8 cellular contexts compared by ENCODE assay signal in genomic region chr13:77751513-77752456, GRCh38. TPM values are rescaled to one million over a fixed set of nuclear protein-coding genes. Genes with fewer than 3 reads are reported as not detected.
DNase-seq lines count a peak whose midpoint lies in the region; ATAC-seq, FAIRE-seq and TF ChIP-seq lines count a peak whose summit lies in the region.

No MANE protein-coding gene starts in this region.

- no peaks in the 10 kb centered on the region for H3K36me3 ChIP-seq in upper lobe of right lung

- DNase-seq in NCI-H2029 (lab: John Stamatoyannopoulos, UW) = peak; percentile 2
- peak; percentile 56 for DNase-seq in activated CD4-positive, alpha-beta T cell treated with anti-CD3 and anti-CD28 coated beads for 48 hours
- DNase-seq in middle frontal gyrus (ENCODE audit: extremely low spot score, low spot score) = peak; percentile 61
- no peak for DNase-seq in upper lobe of right lung

- ATAC-seq in GM18511 (IDR thresholded peaks at IDR 0.05; ENCODE audit: unreplicated experiment) (peak; percentile 86), HG02981 (IDR thresholded peaks at IDR 0.05; ENCODE audit: unreplicated experiment) (peak; percentile 82), upper lobe of right lung (peak; percentile 88)

- H3K4me1 ChIP-seq in upper lobe of right lung = peaks cover 4% of the 10 kb centered on the region

- H3K27ac ChIP-seq in C4-2B = no peak overlapping the region
- no peak overlapping the region for H3K27ac ChIP-seq in upper lobe of right lung

- H3K27me3 ChIP-seq in upper lobe of right lung = no peaks in the 10 kb centered on the region

- intact Hi-C loops in upper lobe of right lung (cut with DNase I) = loop anchor here (5.0 kb wide), 1 partner anchor 159 kb away; no protein-coding TSS in a partner anchor

- no peaks in the 10 kb centered on the region for H3K9me3 ChIP-seq in upper lobe of right lung

- TF ChIP-seq CTCF in C4-2B (conservative IDR thresholded peaks at IDR 0.05) = peak; percentile 89
- TF ChIP-seq CTCF in upper lobe of right lung (IDR thresholded peaks at IDR 0.05) = peak; percentile 81

- H3K4me3 ChIP-seq in upper lobe of right lung = no peak overlapping the region

- FAIRE-seq in endometrium (lab: Jason Lieb, UNC) = peak; percentile 82

RNA-seq across cellular contexts. Expression of gene SLAIN1, which starts 54.3 kb away (rescaled TPM):
- 16.4 TPM for total RNA-seq in upper lobe of right lung
